In the genomic region with DNA sequence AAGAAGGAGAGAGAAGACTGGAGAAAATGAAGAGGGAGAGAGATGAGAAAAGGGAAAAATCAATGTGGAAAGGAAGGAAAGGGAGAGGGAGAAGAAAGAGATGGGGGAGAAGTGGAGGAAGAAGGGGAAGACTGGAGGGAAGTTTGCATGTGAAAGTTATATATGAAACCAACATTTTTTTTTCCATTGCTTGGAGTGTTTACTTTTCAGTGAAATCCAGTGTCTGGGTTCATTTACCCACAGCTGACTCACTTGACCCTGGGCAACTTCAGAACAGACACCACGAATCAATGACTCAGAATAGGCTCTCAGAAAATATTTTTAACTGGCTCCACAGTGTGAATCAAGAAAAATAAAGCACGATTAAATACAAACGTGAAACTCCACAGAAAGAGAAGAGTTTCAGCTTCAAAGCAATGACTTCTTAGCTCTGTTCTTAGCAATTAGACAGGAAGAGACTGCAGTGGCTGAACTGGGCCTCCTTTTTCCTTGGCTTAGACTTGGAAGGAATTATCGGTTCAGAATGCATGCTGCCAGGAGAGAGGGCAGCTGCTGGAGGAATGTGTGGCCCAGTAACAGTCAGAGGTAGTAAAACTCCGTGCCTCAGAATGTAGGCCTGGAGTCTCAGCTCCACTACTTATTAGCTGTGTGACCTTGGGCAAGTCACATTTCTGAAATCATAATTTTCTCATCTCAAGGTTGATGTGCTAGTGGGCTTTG, we compare ENCODE assay signal across 8 cellular contexts.
DNase-seq lines count a peak whose midpoint lies in the region; TF ChIP-seq lines count a peak whose summit lies in the region.

No MANE protein-coding gene starts in this region.

- no peak overlapping the region for H3K9ac ChIP-seq in liver (ENCODE audit: low read depth in 1 of 2, low read length in 2 of 2)

- no peak overlapping the region for H3K4me3 Mint-ChIP-seq in endothelial cell (ENCODE audit: unreplicated experiment)

- H3K27me3 Mint-ChIP-seq in endothelial cell (ENCODE audit: unreplicated experiment) = peaks cover 1% of the 10 kb centered on the region

- no peaks in the 10 kb centered on the region for H3K36me3 ChIP-seq in ACC112 (ENCODE audit: insufficient read depth, low read length)
- no peaks in the 10 kb centered on the region for H3K36me3 ChIP-seq in HEK293 (ENCODE audit: control insufficient read depth in 2 of 2, insufficient read depth in 1 of 2, low read length in 2 of 2)
- no peaks in the 10 kb centered on the region for H3K36me3 ChIP-seq in liver (ENCODE audit: control insufficient read depth in 4 of 4, insufficient read depth in 3 of 4, low read depth in 1 of 4, low read length in 3 of 4)

- no peak for TF ChIP-seq POLR2A in erythroblast (IDR thresholded peaks at IDR 0.05; ENCODE audit: low read length)

- WGBS in liver = 53% methylated on average over 5 of the region's 5 CpGs

- H3K36me3 Mint-ChIP-seq in endothelial cell (ENCODE audit: low read depth, unreplicated experiment) = no peaks in the 10 kb centered on the region

- H3K4me3 ChIP-seq in ACC112 (ENCODE audit: low read depth, low read length) = 0 out of 2 replicates have a peak overlapping the region, but pooled peaks have one; percentile 43
- H3K4me3 ChIP-seq in HEK293 (ENCODE audit: low read depth, low read length) = no peak overlapping the region
- no peak overlapping the region for H3K4me3 ChIP-seq in astrocyte of the cerebellum (ENCODE audit: low read depth, low read length)
- no peak overlapping the region for H3K4me3 ChIP-seq in liver (ENCODE audit: low read depth in 1 of 3, low read length in 3 of 3)

- H3K4me1 Mint-ChIP-seq in endothelial cell (ENCODE audit: unreplicated experiment) = no peaks in the 10 kb centered on the region

- H3K4me1 ChIP-seq in ACC112 (ENCODE audit: control insufficient read depth, insufficient read depth, low read length, unreplicated experiment) (peaks cover 19% of the 10 kb centered on the region), HEK293 (ENCODE audit: control insufficient read depth, insufficient read depth, low read length) (peaks cover 12% of the 10 kb centered on the region), liver (ENCODE audit: control insufficient read depth in 4 of 4, insufficient read depth in 4 of 4, low read length in 3 of 4) (no peaks in the 10 kb centered on the region)

- H3K27me3 ChIP-seq in ACC112 (ENCODE audit: insufficient read depth, low read length) = no peaks in the 10 kb centered on the region
- H3K27me3 ChIP-seq in liver (ENCODE audit: control insufficient read depth in 4 of 4, insufficient read depth in 4 of 4, low read length in 3 of 4) = peaks cover 0 to 2% (median under 1%) of the 10 kb centered on the region in 4 donors

- POLR2A ChIA-PET in HEK293 (lab: Yijun Ruan, JAX) = interaction anchor here (0.5 kb wide), 1 partner anchor 58 kb away, joined by 3 read pairs; no protein-coding TSS in a partner anchor

- peak overlapping the region; percentile 90 for H2AFZ ChIP-seq in ACC112 (ENCODE audit: low read length, unreplicated experiment)

- TF ChIP-seq RAD21 in liver (IDR thresholded peaks at IDR 0.05) = no peak

- H3K9me3 Mint-ChIP-seq in endothelial cell (ENCODE audit: unreplicated experiment) = no peaks in the 10 kb centered on the region

- no peaks in the 10 kb centered on the region; the same call in 1 of the 2 replicates for H3K9me3 ChIP-seq in HEK293 (ENCODE audit: control insufficient read depth, insufficient read depth, low read depth, low read length)
- no peaks in the 10 kb centered on the region for H3K9me3 ChIP-seq in liver (ENCODE audit: control insufficient read depth in 4 of 4, low read length in 3 of 4)

- in situ Hi-C loops in astrocyte of the cerebellum (cut with HindIII; ENCODE audit: low sequenced_read_pairs) = loop anchor here (25.0 kb wide), 1 partner anchor 208 kb away; no protein-coding TSS in a partner anchor

- H3K79me2 ChIP-seq in ACC112 (ENCODE audit: control insufficient read depth, insufficient read depth, low read length, unreplicated experiment) = no peaks in the 10 kb centered on the region

- CTCF ChIA-PET in HEK293 (lab: Yijun Ruan, JAX) = interaction anchor here (0.6 kb wide), 1 partner anchor 529 kb away, joined by 4 read pairs; no protein-coding TSS in a partner anchor

- no peak overlapping the region for H3K27ac Mint-ChIP-seq in endothelial cell (ENCODE audit: unreplicated experiment)

- peak overlapping the region; percentile 81 for H3K27ac ChIP-seq in ACC112 (ENCODE audit: low read depth, low read length)
- no peak overlapping the region for H3K27ac ChIP-seq in HEK293 (ENCODE audit: extremely low read depth, low read depth, low read length)
- H3K27ac ChIP-seq in liver (ENCODE audit: low read depth in 1 of 2, low read length in 2 of 2) = no peak overlapping the region

- TF ChIP-seq CTCF in HEK293 (tag by site-specific recombination; IDR thresholded peaks at IDR 0.05) (no peak), astrocyte of the cerebellum (IDR thresholded peaks at IDR 0.05; ENCODE audit: low read depth, low read length, missing control alignments) (no peak), liver (IDR thresholded peaks at IDR 0.05; ENCODE audit: low read depth, low read length, missing input control) (no peak), endothelial cell (IDR thresholded peaks at IDR 0.05; ENCODE audit: unreplicated experiment) (no peak)

- DNase-seq in astrocyte of the cerebellum (ENCODE audit: low read depth) (peak; percentile 84), endothelial cell (ENCODE audit: low spot score) (no peak), middle frontal gyrus (ENCODE audit: extremely low spot score, low spot score) (no peak), NCI-H1694 (lab: John Stamatoyannopoulos, UW) (no peak), erythroblast (lab: John Stamatoyannopoulos, UW) (no peak)

TF ChIP-seq in HEK293, 187 proteins besides CTCF, POLR2A, EP300 and RAD21 (continues in another document):
- 0 out of 2 replicates have a peak, but pooled peaks have one; percentile 30 for TF ChIP-seq ZBTB17 (tag by site-specific recombination; IDR thresholded peaks at IDR 0.05)
- TF ChIP-seq, protein P1, sequence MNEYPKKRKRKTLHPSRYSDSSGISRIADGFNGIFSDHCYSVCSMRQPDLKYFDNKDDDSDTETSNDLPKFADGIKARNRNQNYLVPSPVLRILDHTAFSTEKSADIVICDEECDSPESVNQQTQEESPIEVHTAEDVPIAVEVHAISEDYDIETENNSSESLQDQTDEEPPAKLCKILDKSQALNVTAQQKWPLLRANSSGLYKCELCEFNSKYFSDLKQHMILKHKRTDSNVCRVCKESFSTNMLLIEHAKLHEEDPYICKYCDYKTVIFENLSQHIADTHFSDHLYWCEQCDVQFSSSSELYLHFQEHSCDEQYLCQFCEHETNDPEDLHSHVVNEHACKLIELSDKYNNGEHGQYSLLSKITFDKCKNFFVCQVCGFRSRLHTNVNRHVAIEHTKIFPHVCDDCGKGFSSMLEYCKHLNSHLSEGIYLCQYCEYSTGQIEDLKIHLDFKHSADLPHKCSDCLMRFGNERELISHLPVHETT (tag by site-specific recombination; IDR thresholded peaks at IDR 0.05) = 0 out of 2 replicates have a peak, but pooled peaks have one; percentile 19
- TF ChIP-seq, protein P2, sequence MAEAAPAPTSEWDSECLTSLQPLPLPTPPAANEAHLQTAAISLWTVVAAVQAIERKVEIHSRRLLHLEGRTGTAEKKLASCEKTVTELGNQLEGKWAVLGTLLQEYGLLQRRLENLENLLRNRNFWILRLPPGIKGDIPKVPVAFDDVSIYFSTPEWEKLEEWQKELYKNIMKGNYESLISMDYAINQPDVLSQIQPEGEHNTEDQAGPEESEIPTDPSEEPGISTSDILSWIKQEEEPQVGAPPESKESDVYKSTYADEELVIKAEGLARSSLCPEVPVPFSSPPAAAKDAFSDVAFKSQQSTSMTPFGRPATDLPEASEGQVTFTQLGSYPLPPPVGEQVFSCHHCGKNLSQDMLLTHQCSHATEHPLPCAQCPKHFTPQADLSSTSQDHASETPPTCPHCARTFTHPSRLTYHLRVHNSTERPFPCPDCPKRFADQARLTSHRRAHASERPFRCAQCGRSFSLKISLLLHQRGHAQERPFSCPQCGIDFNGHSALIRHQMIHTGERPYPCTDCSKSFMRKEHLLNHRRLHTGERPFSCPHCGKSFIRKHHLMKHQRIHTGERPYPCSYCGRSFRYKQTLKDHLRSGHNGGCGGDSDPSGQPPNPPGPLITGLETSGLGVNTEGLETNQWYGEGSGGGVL (tag by site-specific recombination; IDR thresholded peaks at IDR 0.05) = peak; percentile 81

TF ChIP-seq in liver, 16 proteins besides CTCF, POLR2A, EP300 and RAD21 (continues in another document):
- TF ChIP-seq FOXA1 (IDR thresholded peaks at IDR 0.05) (no peak), MAX (IDR thresholded peaks at IDR 0.05) (no peak), SP1 (IDR thresholded peaks at IDR 0.05) (no peak)
- TF ChIP-seq, protein P3, sequence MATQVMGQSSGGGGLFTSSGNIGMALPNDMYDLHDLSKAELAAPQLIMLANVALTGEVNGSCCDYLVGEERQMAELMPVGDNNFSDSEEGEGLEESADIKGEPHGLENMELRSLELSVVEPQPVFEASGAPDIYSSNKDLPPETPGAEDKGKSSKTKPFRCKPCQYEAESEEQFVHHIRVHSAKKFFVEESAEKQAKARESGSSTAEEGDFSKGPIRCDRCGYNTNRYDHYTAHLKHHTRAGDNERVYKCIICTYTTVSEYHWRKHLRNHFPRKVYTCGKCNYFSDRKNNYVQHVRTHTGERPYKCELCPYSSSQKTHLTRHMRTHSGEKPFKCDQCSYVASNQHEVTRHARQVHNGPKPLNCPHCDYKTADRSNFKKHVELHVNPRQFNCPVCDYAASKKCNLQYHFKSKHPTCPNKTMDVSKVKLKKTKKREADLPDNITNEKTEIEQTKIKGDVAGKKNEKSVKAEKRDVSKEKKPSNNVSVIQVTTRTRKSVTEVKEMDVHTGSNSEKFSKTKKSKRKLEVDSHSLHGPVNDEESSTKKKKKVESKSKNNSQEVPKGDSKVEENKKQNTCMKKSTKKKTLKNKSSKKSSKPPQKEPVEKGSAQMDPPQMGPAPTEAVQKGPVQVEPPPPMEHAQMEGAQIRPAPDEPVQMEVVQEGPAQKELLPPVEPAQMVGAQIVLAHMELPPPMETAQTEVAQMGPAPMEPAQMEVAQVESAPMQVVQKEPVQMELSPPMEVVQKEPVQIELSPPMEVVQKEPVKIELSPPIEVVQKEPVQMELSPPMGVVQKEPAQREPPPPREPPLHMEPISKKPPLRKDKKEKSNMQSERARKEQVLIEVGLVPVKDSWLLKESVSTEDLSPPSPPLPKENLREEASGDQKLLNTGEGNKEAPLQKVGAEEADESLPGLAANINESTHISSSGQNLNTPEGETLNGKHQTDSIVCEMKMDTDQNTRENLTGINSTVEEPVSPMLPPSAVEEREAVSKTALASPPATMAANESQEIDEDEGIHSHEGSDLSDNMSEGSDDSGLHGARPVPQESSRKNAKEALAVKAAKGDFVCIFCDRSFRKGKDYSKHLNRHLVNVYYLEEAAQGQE (IDR thresholded peaks at IDR 0.05) = no peak
